In the genomic region with DNA sequence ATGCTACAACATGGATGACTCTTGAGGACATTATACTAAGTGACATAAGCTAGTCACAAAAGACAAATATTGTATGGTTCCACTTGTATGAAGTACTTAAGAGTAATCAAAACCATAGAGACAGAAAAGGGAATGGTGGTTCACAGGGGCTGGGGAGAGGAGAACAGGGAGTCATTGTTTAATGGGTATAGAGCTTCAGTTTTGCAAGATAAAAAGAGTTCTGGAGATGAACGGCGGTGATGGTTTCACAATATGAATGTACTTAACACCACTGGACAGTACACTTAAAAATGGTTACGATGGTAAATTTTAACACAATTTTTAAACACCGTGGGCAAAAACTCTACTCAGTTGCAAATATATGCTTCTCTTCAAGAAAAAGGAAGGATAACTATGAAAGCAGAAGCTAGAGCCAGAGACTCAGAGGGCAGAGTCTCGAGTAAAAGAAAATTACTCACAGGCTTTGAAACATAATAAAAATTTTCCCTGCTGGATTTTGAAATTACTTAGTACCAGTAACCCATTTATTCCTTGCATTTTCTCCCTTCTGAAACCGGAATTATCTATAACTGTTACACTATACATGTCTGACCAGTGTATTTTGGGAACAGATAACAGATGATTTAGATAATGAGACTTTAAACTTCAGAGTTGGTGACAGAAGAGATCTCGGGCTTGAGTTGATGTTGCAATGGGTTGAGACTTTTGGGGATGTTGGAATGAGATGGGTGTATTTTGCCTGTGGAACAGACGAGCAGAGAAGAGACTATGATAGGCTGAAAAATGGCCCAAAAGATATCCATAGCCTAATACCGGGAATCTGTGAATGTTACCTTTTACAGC, we compare ENCODE assay signal across 19 cellular contexts. TPM values are rescaled to one million over a fixed set of nuclear protein-coding genes. Genes with fewer than 3 reads are reported as not detected.
DNase-seq lines count a peak whose midpoint lies in the region; ATAC-seq and TF ChIP-seq lines count a peak whose summit lies in the region.
"Had no signal": no experiment of that assay in that cellular context is flagged by ENCODE, and none has a peak within 500 bp of the region (broad histone marks: within the 10 kb centered on the region; RNA-seq: fewer than 3 reads in every experiment).

No MANE protein-coding gene starts in this region.

- H3K27ac ChIP-seq in Panc1 (ENCODE audit: low read length): no peak overlapping the region
- no peak overlapping the region for H3K27ac ChIP-seq in upper lobe of right lung
- H3K27ac ChIP-seq: prostate gland had no signal

- H3K4me1 Mint-ChIP-seq in chondrocyte (ENCODE audit: low read depth): peaks cover 22% of the 10 kb centered on the region
- H3K4me1 Mint-ChIP-seq in T-helper 17 cell: peaks cover 13% of the 10 kb centered on the region

- in situ Hi-C loops in Panc1 (cut with HindIII; ENCODE audit: low pct_unique_long_range_greater_than_20kb, low sequenced_read_pairs): no loop called here

- H3K4me3 Mint-ChIP-seq in chondrocyte (ENCODE audit: unreplicated experiment): no peak overlapping the region
- no peak overlapping the region for H3K4me3 Mint-ChIP-seq in T-helper 17 cell
- H3K4me3 Mint-ChIP-seq: activated CD4-positive, alpha-beta T cell treated with anti-CD3 and anti-CD28 coated beads for 36 hours; activated naive CD4-positive, alpha-beta T cell treated with anti-CD3 and anti-CD28 coated beads, Interleukin-2, amount 50 U/mL, for 24 hours had no signal

- DNase-seq in Right ventricle myocardium superior: no peak
- no peak for DNase-seq in cardiac septum (ENCODE audit: low spot score)
- DNase-seq in Panc1 (ENCODE audit: low read depth, low spot score): no peak
- no peak for DNase-seq in chondrocyte (ENCODE audit: low spot score)
- no peak for DNase-seq in upper lobe of right lung
- no peak for DNase-seq in T-helper 17 cell
- DNase-seq in HUDEP-2 (lab: John Stamatoyannopoulos, UW; ENCODE audit: unreplicated experiment in 76 of 76): no peak
- DNase-seq: activated CD4-positive, alpha-beta T cell treated with anti-CD3 and anti-CD28 coated beads for 36 hours; Calu3; effector CD8-positive, alpha-beta T cell; islet precursor cell; mucosa of descending colon; NCI-H1930; NCI-H226; NCI-H82 had no signal

- H3K27me3 Mint-ChIP-seq in chondrocyte (ENCODE audit: low read depth) (no peaks in the 10 kb centered on the region), T-helper 17 cell (no peaks in the 10 kb centered on the region)
- H3K27me3 Mint-ChIP-seq: activated CD4-positive, alpha-beta T cell treated with anti-CD3 and anti-CD28 coated beads for 36 hours; activated naive CD4-positive, alpha-beta T cell treated with anti-CD3 and anti-CD28 coated beads, Interleukin-2, amount 50 U/mL, for 24 hours had no signal

- ATAC-seq in Right ventricle myocardium superior (ENCODE audit: poor library complexity): peak; percentile 14
- no peak for ATAC-seq in Panc1
- ATAC-seq in upper lobe of right lung: peak; percentile 43
- ATAC-seq in T-helper 17 cell: no peak
- no peak for ATAC-seq in HG03175 (IDR thresholded peaks at IDR 0.05; ENCODE audit: unreplicated experiment)
- ATAC-seq: A549; activated CD4-positive, alpha-beta T cell treated with anti-CD3 and anti-CD28 coated beads for 36 hours; mucosa of descending colon had no signal

- peak overlapping the region; percentile 49 for H3K27ac Mint-ChIP-seq in chondrocyte (ENCODE audit: unreplicated experiment)
- no peak overlapping the region for H3K27ac Mint-ChIP-seq in T-helper 17 cell
- H3K27ac Mint-ChIP-seq: activated CD4-positive, alpha-beta T cell treated with anti-CD3 and anti-CD28 coated beads for 36 hours had no signal

- H3K4me3 ChIP-seq in Panc1 (ENCODE audit: low read depth in 2 of 2, low read length in 2 of 2) (no peak overlapping the region), upper lobe of right lung (no peak overlapping the region)
- H3K4me3 ChIP-seq: A549, mucosa of descending colon, prostate gland had no signal

- H3K36me3 Mint-ChIP-seq in chondrocyte (ENCODE audit: low read depth) (peaks cover 13% of the 10 kb centered on the region), T-helper 17 cell (ENCODE audit: low read depth) (peaks cover 7% of the 10 kb centered on the region)

- BruUV-seq in Panc1 (replicated peaks; lab: Mats Ljungman, UMichigan): TSS peak; percentile 29

- H3K9me3 ChIP-seq in Panc1 (ENCODE audit: control insufficient read depth, insufficient read depth, low read depth, low read length) (no peaks in the 10 kb centered on the region), upper lobe of right lung (no peaks in the 10 kb centered on the region), T-helper 17 cell (ENCODE audit: control insufficient read depth, low read length, poor library complexity, severe bottlenecking) (no peaks in the 10 kb centered on the region)
- H3K9me3 ChIP-seq: mucosa of descending colon, prostate gland had no signal

- CTCF ChIA-PET in Panc1 (lab: Charles Lee): no interaction called here

- intact Hi-C loops in Right ventricle myocardium superior (cut with DNase I): no loop called here
- intact Hi-C loops in cardiac septum (cut with DNase I): no loop called here
- intact Hi-C loops in Panc1 (cut with micrococcal nuclease; ENCODE audit: unreplicated experiment): no loop called here
- intact Hi-C loops in upper lobe of right lung (cut with DNase I): no loop called here

- POLR2A ChIA-PET in Panc1 (lab: Charles Lee): interaction anchor here (0.6 kb wide), 1 partner anchor 11 kb away, joined by 4 read pairs; no protein-coding TSS in a partner anchor

- H3K4me1 ChIP-seq in Panc1 (ENCODE audit: control insufficient read depth, insufficient read depth, low read length) (no peaks in the 10 kb centered on the region), upper lobe of right lung (peaks cover 4% of the 10 kb centered on the region)
- H3K4me1 ChIP-seq: prostate gland had no signal

- H3K36me3 ChIP-seq in Panc1 (ENCODE audit: control insufficient read depth, insufficient read depth, low read length) (no peaks in the 10 kb centered on the region), upper lobe of right lung (no peaks in the 10 kb centered on the region)
- H3K36me3 ChIP-seq: prostate gland had no signal

- no peaks in the 10 kb centered on the region for H3K27me3 ChIP-seq in Panc1 (ENCODE audit: control insufficient read depth, insufficient read depth, low read length)
- H3K27me3 ChIP-seq in upper lobe of right lung: no peaks in the 10 kb centered on the region

- no peak for TF ChIP-seq CTCF in Panc1 (IDR thresholded peaks at IDR 0.05)
- TF ChIP-seq CTCF in chondrocyte (IDR thresholded peaks at IDR 0.05): no peak
- TF ChIP-seq CTCF in upper lobe of right lung (IDR thresholded peaks at IDR 0.05): no peak

- H3K9me3 Mint-ChIP-seq in chondrocyte (ENCODE audit: low read depth): peaks cover 17% of the 10 kb centered on the region

RNA-seq across cellular contexts. Expression of a gene that starts 15.0 kb away (rescaled TPM):
- total RNA-seq in Right ventricle myocardium superior (26.4 TPM), cardiac septum (24.3 TPM), Panc1 (2021; ENCODE audit: unreplicated experiment) (62.1 TPM), chondrocyte (58.2 to 69.8 TPM (median 65.3 TPM) in 3 replicates), upper lobe of right lung (60.4 TPM), T-helper 17 cell (10 to 100 TPM; 70.1 to 71.5 TPM)
- polyA plus RNA-seq in Panc1 (2012; ENCODE audit: insufficient read length): 44.0 TPM

RNA-seq across cellular contexts. Expression of a gene that starts 57.8 kb away (rescaled TPM):
- total RNA-seq in Right ventricle myocardium superior (0.54 TPM), cardiac septum (0.43 TPM), Panc1 (2021; ENCODE audit: unreplicated experiment) (not detected), chondrocyte (0.17 to 0.38 TPM in 2 of 3 replicates, not detected in the other), upper lobe of right lung (not detected), T-helper 17 cell (not detected)
- 0.25 TPM for polyA plus RNA-seq in Panc1 (2012; ENCODE audit: insufficient read length)
- total RNA-seq: activated CD4-positive, alpha-beta T cell treated with anti-CD3 and anti-CD28 coated beads for 36 hours; Calu3 had no signal
- polyA plus RNA-seq: A549 had no signal

Comparison
In these comparisons a context has a peak if more than half of its experiments do, and no peak if none do; other contexts are left out.
1. ATAC-seq: peak in Right ventricle myocardium superior (single experiment) and upper lobe of right lung (single experiment); none in Panc1 (single experiment), T-helper 17 cell (single experiment) and HG03175 (single experiment).